1 cellular context compared by ENCODE assay signal in the genomic region with DNA sequence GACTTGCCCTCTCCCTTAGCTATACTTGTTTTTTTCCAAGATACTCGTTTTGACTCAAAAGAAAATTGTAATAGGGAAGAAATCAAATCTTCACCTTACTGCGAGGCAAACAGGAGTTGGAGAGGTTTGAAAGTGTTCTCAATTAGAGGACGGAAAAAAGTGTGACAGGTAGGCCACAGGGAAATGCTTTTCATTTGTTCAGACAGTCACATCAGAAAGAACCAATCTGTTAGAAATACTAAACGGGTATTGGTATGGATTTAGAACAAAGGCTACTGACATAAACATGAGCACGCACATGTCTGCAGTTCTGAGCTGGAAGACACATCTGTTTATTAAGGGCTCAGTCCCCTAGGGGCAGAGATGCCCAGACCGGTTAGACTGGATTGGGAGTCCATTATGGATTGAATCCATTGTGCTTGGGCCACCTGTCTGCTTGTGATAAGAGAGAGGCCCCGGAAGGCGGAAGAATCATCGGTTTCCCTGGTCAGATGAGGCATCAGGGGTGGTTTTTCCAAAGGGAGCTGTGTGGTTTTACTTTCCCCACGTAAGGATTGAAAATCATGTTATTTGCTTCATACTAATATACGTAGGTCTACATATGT.
TF ChIP-seq lines count a peak whose summit lies in the region.

No MANE protein-coding gene starts in this region.

TF ChIP-seq in K562, 482 proteins besides CTCF, POLR2A, EP300 and RAD21 (continued from another document and continues in another):
- peak; percentile 80 for TF ChIP-seq SMAD4 (CRISPR knock-in tag; conservative IDR thresholded peaks at IDR 0.05)
- TF ChIP-seq SMARCE1 (IDR thresholded peaks at IDR 0.05): peak; percentile 76
- TF ChIP-seq ZBTB7A (IDR thresholded peaks at IDR 0.05; ENCODE audit: borderline replicate concordance, control insufficient read depth, low read depth, low read length): no peak
- TF ChIP-seq, protein P1, sequence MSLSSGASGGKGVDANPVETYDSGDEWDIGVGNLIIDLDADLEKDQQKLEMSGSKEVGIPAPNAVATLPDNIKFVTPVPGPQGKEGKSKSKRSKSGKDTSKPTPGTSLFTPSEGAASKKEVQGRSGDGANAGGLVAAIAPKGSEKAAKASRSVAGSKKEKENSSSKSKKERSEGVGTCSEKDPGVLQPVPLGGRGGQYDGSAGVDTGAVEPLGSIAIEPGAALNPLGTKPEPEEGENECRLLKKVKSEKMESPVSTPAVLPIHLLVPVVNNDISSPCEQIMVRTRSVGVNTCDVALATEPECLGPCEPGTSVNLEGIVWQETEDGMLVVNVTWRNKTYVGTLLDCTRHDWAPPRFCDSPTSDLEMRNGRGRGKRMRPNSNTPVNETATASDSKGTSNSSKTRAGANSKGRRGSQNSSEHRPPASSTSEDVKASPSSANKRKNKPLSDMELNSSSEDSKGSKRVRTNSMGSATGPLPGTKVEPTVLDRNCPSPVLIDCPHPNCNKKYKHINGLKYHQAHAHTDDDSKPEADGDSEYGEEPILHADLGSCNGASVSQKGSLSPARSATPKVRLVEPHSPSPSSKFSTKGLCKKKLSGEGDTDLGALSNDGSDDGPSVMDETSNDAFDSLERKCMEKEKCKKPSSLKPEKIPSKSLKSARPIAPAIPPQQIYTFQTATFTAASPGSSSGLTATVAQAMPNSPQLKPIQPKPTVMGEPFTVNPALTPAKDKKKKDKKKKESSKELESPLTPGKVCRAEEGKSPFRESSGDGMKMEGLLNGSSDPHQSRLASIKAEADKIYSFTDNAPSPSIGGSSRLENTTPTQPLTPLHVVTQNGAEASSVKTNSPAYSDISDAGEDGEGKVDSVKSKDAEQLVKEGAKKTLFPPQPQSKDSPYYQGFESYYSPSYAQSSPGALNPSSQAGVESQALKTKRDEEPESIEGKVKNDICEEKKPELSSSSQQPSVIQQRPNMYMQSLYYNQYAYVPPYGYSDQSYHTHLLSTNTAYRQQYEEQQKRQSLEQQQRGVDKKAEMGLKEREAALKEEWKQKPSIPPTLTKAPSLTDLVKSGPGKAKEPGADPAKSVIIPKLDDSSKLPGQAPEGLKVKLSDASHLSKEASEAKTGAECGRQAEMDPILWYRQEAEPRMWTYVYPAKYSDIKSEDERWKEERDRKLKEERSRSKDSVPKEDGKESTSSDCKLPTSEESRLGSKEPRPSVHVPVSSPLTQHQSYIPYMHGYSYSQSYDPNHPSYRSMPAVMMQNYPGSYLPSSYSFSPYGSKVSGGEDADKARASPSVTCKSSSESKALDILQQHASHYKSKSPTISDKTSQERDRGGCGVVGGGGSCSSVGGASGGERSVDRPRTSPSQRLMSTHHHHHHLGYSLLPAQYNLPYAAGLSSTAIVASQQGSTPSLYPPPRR (CRISPR knock-in tag; IDR thresholded peaks at IDR 0.05; ENCODE audit: borderline replicate concordance): no peak
- no peak for TF ChIP-seq SPI1 (IDR thresholded peaks at IDR 0.05; ENCODE audit: borderline replicate concordance, low read depth, low read length)
- TF ChIP-seq YBX1 (IDR thresholded peaks at IDR 0.05): no peak
- no peak for TF ChIP-seq ASH1L (IDR thresholded peaks at IDR 0.05; ENCODE audit: borderline replicate concordance, low read depth, partially characterized antibody)
- TF ChIP-seq, protein P2, sequence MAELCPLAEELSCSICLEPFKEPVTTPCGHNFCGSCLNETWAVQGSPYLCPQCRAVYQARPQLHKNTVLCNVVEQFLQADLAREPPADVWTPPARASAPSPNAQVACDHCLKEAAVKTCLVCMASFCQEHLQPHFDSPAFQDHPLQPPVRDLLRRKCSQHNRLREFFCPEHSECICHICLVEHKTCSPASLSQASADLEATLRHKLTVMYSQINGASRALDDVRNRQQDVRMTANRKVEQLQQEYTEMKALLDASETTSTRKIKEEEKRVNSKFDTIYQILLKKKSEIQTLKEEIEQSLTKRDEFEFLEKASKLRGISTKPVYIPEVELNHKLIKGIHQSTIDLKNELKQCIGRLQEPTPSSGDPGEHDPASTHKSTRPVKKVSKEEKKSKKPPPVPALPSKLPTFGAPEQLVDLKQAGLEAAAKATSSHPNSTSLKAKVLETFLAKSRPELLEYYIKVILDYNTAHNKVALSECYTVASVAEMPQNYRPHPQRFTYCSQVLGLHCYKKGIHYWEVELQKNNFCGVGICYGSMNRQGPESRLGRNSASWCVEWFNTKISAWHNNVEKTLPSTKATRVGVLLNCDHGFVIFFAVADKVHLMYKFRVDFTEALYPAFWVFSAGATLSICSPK (IDR thresholded peaks at IDR 0.05; ENCODE audit: borderline replicate concordance): no peak
- TF ChIP-seq ZNF124 (CRISPR knock-in tag; IDR thresholded peaks at IDR 0.05): no peak
- no peak for TF ChIP-seq SAP30 (IDR thresholded peaks at IDR 0.05; ENCODE audit: borderline replicate concordance, insufficient read depth, low read depth, low read length, poor library complexity, severe bottlenecking)
- TF ChIP-seq MEF2A (IDR thresholded peaks at IDR 0.05; ENCODE audit: control insufficient read depth, low read depth, low read length): no peak
- no peak; a peak in 1 of 4 replicates for TF ChIP-seq MLLT1 (IDR thresholded peaks at IDR 0.05)
- TF ChIP-seq, protein P3, sequence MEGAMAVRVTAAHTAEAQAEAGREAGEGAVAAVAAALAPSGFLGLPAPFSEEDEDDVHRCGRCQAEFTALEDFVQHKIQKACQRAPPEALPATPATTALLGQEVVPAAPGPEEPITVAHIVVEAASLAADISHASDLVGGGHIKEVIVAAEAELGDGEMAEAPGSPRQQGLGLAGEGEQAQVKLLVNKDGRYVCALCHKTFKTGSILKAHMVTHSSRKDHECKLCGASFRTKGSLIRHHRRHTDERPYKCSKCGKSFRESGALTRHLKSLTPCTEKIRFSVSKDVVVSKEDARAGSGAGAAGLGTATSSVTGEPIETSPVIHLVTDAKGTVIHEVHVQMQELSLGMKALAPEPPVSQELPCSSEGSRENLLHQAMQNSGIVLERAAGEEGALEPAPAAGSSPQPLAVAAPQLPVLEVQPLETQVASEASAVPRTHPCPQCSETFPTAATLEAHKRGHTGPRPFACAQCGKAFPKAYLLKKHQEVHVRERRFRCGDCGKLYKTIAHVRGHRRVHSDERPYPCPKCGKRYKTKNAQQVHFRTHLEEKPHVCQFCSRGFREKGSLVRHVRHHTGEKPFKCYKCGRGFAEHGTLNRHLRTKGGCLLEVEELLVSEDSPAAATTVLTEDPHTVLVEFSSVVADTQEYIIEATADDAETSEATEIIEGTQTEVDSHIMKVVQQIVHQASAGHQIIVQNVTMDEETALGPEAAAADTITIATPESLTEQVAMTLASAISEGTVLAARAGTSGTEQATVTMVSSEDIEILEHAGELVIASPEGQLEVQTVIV (CRISPR knock-in tag; IDR thresholded peaks at IDR 0.05; ENCODE audit: borderline replicate concordance): no peak
- no peak for TF ChIP-seq CBX8 (IDR thresholded peaks at IDR 0.05; ENCODE audit: borderline replicate concordance, extremely low read depth, low read depth, low read length, poor library complexity, severe bottlenecking)
- TF ChIP-seq, protein P4, sequence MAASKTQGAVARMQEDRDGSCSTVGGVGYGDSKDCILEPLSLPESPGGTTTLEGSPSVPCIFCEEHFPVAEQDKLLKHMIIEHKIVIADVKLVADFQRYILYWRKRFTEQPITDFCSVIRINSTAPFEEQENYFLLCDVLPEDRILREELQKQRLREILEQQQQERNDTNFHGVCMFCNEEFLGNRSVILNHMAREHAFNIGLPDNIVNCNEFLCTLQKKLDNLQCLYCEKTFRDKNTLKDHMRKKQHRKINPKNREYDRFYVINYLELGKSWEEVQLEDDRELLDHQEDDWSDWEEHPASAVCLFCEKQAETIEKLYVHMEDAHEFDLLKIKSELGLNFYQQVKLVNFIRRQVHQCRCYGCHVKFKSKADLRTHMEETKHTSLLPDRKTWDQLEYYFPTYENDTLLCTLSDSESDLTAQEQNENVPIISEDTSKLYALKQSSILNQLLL (CRISPR knock-in tag; IDR thresholded peaks at IDR 0.05; ENCODE audit: borderline replicate concordance): no peak
- TF ChIP-seq POLR2G (IDR thresholded peaks at IDR 0.05; ENCODE audit: low read depth, low read length): no peak
- no peak for TF ChIP-seq ZNF239 (CRISPR knock-in tag; IDR thresholded peaks at IDR 0.05)
- no peak for TF ChIP-seq UBTF (IDR thresholded peaks at IDR 0.05; ENCODE audit: borderline replicate concordance in 1 of 2, low read depth in 2 of 2, low read length in 2 of 2)
- TF ChIP-seq SMAD2 (IDR thresholded peaks at IDR 0.05; ENCODE audit: low read depth, low read length): no peak
- no peak for TF ChIP-seq E2F5 (CRISPR knock-in tag; IDR thresholded peaks at IDR 0.05)
- TF ChIP-seq MTA3 (IDR thresholded peaks at IDR 0.05; ENCODE audit: borderline replicate concordance): peak; percentile 32; the same call in 1 of the 2 replicates
- TF ChIP-seq, protein P5, sequence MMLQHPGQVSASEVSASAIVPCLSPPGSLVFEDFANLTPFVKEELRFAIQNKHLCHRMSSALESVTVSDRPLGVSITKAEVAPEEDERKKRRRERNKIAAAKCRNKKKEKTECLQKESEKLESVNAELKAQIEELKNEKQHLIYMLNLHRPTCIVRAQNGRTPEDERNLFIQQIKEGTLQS (IDR thresholded peaks at IDR 0.05): 0 out of 2 replicates have a peak, but pooled peaks have one; percentile 19
- TF ChIP-seq, protein P5 (CRISPR knock-in tag; conservative IDR thresholded peaks at IDR 0.05): no peak
- peak; percentile 77 for TF ChIP-seq PML (IDR thresholded peaks at IDR 0.05; ENCODE audit: low read length)
- TF ChIP-seq, protein P6, sequence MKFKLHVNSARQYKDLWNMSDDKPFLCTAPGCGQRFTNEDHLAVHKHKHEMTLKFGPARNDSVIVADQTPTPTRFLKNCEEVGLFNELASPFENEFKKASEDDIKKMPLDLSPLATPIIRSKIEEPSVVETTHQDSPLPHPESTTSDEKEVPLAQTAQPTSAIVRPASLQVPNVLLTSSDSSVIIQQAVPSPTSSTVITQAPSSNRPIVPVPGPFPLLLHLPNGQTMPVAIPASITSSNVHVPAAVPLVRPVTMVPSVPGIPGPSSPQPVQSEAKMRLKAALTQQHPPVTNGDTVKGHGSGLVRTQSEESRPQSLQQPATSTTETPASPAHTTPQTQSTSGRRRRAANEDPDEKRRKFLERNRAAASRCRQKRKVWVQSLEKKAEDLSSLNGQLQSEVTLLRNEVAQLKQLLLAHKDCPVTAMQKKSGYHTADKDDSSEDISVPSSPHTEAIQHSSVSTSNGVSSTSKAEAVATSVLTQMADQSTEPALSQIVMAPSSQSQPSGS (CRISPR knock-in tag; IDR thresholded peaks at IDR 0.05): no peak
- TF ChIP-seq TEAD4 (IDR thresholded peaks at IDR 0.05; ENCODE audit: low read length): peak; percentile 74
- TF ChIP-seq TEAD4 (CRISPR knock-in tag; IDR thresholded peaks at IDR 0.05; ENCODE audit: borderline replicate concordance): no peak
- TF ChIP-seq NR2C2 (CRISPR knock-in tag; IDR thresholded peaks at IDR 0.05): no peak
- TF ChIP-seq NR2C2 (tag; IDR thresholded peaks at IDR 0.05): 0 out of 2 replicates have a peak, but pooled peaks have one; percentile 12
- no peak for TF ChIP-seq TSC22D4 (tag; IDR thresholded peaks at IDR 0.05)
- TF ChIP-seq ESRRA (IDR thresholded peaks at IDR 0.05; ENCODE audit: borderline replicate concordance, low read depth): no peak
- no peak for TF ChIP-seq MXI1 (IDR thresholded peaks at IDR 0.05; ENCODE audit: low read depth, low read length)
- no peak for TF ChIP-seq ZNF217 (CRISPR knock-in tag; IDR thresholded peaks at IDR 0.05)
- no peak for TF ChIP-seq NFXL1 (CRISPR knock-in tag; IDR thresholded peaks at IDR 0.05)
- TF ChIP-seq NFATC3 (IDR thresholded peaks at IDR 0.05): no peak
- no peak for TF ChIP-seq JUN (IDR thresholded peaks at IDR 0.05; ENCODE audit: borderline replicate concordance, low read depth, low read length)
- no peak for TF ChIP-seq JUN (CRISPR knock-in tag; IDR thresholded peaks at IDR 0.05; ENCODE audit: borderline replicate concordance)
- no peak for TF ChIP-seq EWSR1 (IDR thresholded peaks at IDR 0.05; ENCODE audit: borderline replicate concordance, low read depth, partially characterized antibody)
- TF ChIP-seq ZBTB2 (IDR thresholded peaks at IDR 0.05): 0 out of 2 replicates have a peak, but pooled peaks have one; percentile 20
